33 cellular contexts compared by ENCODE assay signal in the genomic region with DNA sequence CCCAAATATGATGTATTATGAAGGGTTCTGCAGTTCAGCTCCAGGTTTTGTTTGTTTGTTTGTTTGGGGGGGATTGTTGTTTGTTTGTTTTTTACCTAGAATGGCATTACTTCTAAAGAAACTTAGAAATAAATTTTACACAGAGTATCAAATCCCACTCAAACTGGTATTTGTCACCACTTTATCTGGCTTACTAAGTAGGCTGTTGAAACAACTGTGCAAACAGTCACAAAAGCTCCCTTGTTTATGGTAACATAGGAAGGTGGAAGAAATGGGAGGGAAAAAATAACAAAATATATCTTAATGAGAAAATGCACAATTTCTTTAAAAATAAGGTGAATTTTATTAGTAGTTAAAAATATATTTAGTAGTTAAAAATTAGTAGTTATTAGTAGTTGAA.
"Had no signal": no experiment of that assay in that cellular context is flagged by ENCODE, and none has a peak within 500 bp of the region (broad histone marks: within the 10 kb centered on the region; RNA-seq: fewer than 3 reads in every experiment).

No MANE protein-coding gene starts in this region.

- H3K36me3 ChIP-seq: ascending aorta, brain microvascular endothelial cell, esophagus muscularis mucosa, gastrocnemius medialis, heart right ventricle had no signal

- FAIRE-seq: bronchial epithelial cell, colon had no signal

- H3K79me2 ChIP-seq: hepatocyte had no signal

- H3K27me3 Mint-ChIP-seq: activated CD4-positive, alpha-beta memory T cell treated with anti-CD3 and anti-CD28 coated beads for 36 hours; activated CD4-positive, alpha-beta T cell treated with anti-CD3 and anti-CD28 coated beads for 36 hours; activated CD4-positive, alpha-beta T cell treated with anti-CD3 and anti-CD28 coated beads, Interleukin-2, amount 10 ng/mL, durations not matched to agents 24 days and 14 days; activated CD8-positive, alpha-beta memory T cell treated with anti-CD3 and anti-CD28 coated beads, Interleukin-2, amount 10 ng/mL, durations not matched to agents 7 days and 5 days; activated naive CD4-positive, alpha-beta T cell treated with anti-CD3 and anti-CD28 coated beads, Interleukin-2, amount 10 ng/mL, durations not matched to agents 7 days and 5 days; activated naive CD8-positive, alpha-beta T cell treated with anti-CD3 and anti-CD28 coated beads, Interleukin-2, amount 10 ng/mL, durations not matched to agents 7 days and 5 days; activated T-cell treated with anti-CD3 and anti-CD28 coated beads, Interleukin-2, amount 50 U/mL, for 24 hours; effector memory CD8-positive, alpha-beta T cell had no signal

- H3K9me3 ChIP-seq: ascending aorta, gastrocnemius medialis had no signal

- H3K4me3 ChIP-seq: ascending aorta, esophagus muscularis mucosa, gastrocnemius medialis, heart right ventricle, hepatocyte had no signal

- H2AFZ ChIP-seq: hepatocyte had no signal

- H3K36me3 Mint-ChIP-seq: activated CD4-positive, alpha-beta memory T cell treated with anti-CD3 and anti-CD28 coated beads for 36 hours; activated CD8-positive, alpha-beta memory T cell treated with anti-CD3 and anti-CD28 coated beads, Interleukin-2, amount 10 ng/mL, durations not matched to agents 7 days and 5 days; activated naive CD4-positive, alpha-beta T cell treated with anti-CD3 and anti-CD28 coated beads, Interleukin-2, amount 10 ng/mL, durations not matched to agents 7 days and 5 days; activated naive CD4-positive, alpha-beta T cell treated with anti-CD3 and anti-CD28 coated beads, Interleukin-2, amount 50 U/mL, for 72 hours; activated naive CD8-positive, alpha-beta T cell treated with anti-CD3 and anti-CD28 coated beads, Interleukin-2, amount 10 ng/mL, durations not matched to agents 7 days and 5 days had no signal

- H3K9me3 Mint-ChIP-seq: activated CD4-positive, alpha-beta T cell treated with anti-CD3 and anti-CD28 coated beads, Interleukin-2, amount 10 ng/mL, durations not matched to agents 24 days and 14 days; activated naive CD4-positive, alpha-beta T cell treated with anti-CD3 and anti-CD28 coated beads, Interleukin-2, amount 10 ng/mL, durations not matched to agents 7 days and 5 days had no signal

- H3K4me1 Mint-ChIP-seq: activated CD4-positive, alpha-beta T cell treated with anti-CD3 and anti-CD28 coated beads for 36 hours; activated CD4-positive, alpha-beta T cell treated with anti-CD3 and anti-CD28 coated beads, Interleukin-2, amount 10 ng/mL, durations not matched to agents 24 days and 14 days; activated CD8-positive, alpha-beta memory T cell treated with anti-CD3 and anti-CD28 coated beads, Interleukin-2, amount 10 ng/mL, durations not matched to agents 7 days and 5 days; activated naive CD4-positive, alpha-beta T cell treated with anti-CD3 and anti-CD28 coated beads, Interleukin-2, amount 10 ng/mL, durations not matched to agents 7 days and 5 days; activated naive CD8-positive, alpha-beta T cell treated with anti-CD3 and anti-CD28 coated beads, Interleukin-2, amount 10 ng/mL, durations not matched to agents 7 days and 5 days had no signal

- H3K4me3 Mint-ChIP-seq: activated CD4-positive, alpha-beta memory T cell treated with anti-CD3 and anti-CD28 coated beads for 36 hours; activated CD4-positive, alpha-beta T cell treated with anti-CD3 and anti-CD28 coated beads for 36 hours; activated CD4-positive, alpha-beta T cell treated with anti-CD3 and anti-CD28 coated beads, Interleukin-2, amount 10 ng/mL, durations not matched to agents 24 days and 14 days; activated CD8-positive, alpha-beta memory T cell treated with anti-CD3 and anti-CD28 coated beads, Interleukin-2, amount 10 ng/mL, durations not matched to agents 7 days and 5 days; activated CD8-positive, alpha-beta T cell treated with anti-CD3 and anti-CD28 coated beads, Interleukin-2, amount 10 ng/mL, durations not matched to agents 7 days and 5 days; activated naive CD4-positive, alpha-beta T cell treated with anti-CD3 and anti-CD28 coated beads, Interleukin-2, amount 10 ng/mL, durations not matched to agents 7 days and 5 days; activated naive CD8-positive, alpha-beta T cell treated with anti-CD3 and anti-CD28 coated beads, Interleukin-2, amount 10 ng/mL, durations not matched to agents 7 days and 5 days; activated T-cell treated with anti-CD3 and anti-CD28 coated beads, Interleukin-2, amount 50 U/mL, for 24 hours; activated T-cell treated with anti-CD3 and anti-CD28 coated beads, Interleukin-2, amount 50 U/mL, for 72 hours; effector memory CD8-positive, alpha-beta T cell had no signal

- DNase-seq: activated CD4-positive, alpha-beta memory T cell treated with anti-CD3 and anti-CD28 coated beads for 36 hours; activated CD4-positive, alpha-beta T cell treated with anti-CD3 and anti-CD28 coated beads for 36 hours; activated CD4-positive, alpha-beta T cell treated with anti-CD3 and anti-CD28 coated beads, Interleukin-2, amount 10 ng/mL, durations not matched to agents 24 days and 14 days; activated CD4-positive, CD25-positive, alpha-beta regulatory T cell; activated CD4-positive, CD25-positive, alpha-beta regulatory T cell treated with anti-CD3 and anti-CD28 coated beads, Interleukin-2, amount 50 U/mL, for 72 hours; activated CD8-positive, alpha-beta memory T cell treated with anti-CD3 and anti-CD28 coated beads, Interleukin-2, amount 10 ng/mL, durations not matched to agents 7 days and 5 days; activated CD8-positive, alpha-beta memory T cell treated with anti-CD3 and anti-CD28 coated beads, Interleukin-2, amount 50 U/mL, for 4 hours; activated CD8-positive, alpha-beta T cell treated with anti-CD3 and anti-CD28 coated beads, Interleukin-2, amount 10 ng/mL, durations not matched to agents 7 days and 5 days; activated gamma-delta T cell; activated naive CD4-positive, alpha-beta T cell; activated naive CD4-positive, alpha-beta T cell treated with anti-CD3 and anti-CD28 coated beads, Interleukin-2, amount 10 ng/mL, durations not matched to agents 7 days and 5 days; activated naive CD8-positive, alpha-beta T cell treated with anti-CD3 and anti-CD28 coated beads, Interleukin-2, amount 10 ng/mL, durations not matched to agents 7 days and 5 days; activated T-cell treated with anti-CD3 and anti-CD28 coated beads for 4 hours; activated T-cell treated with anti-CD3 and anti-CD28 coated beads, Interleukin-2, amount 50 U/mL, for 24 hours; activated T-cell treated with anti-CD3 and anti-CD28 coated beads, Interleukin-2, amount 50 U/mL, for 72 hours; brain microvascular endothelial cell; caudate nucleus; cortex of kidney; dermis blood vessel endothelial cell; effector CD4-positive, alpha-beta T cell; effector memory CD8-positive, alpha-beta T cell; erythroblast; foreskin keratinocyte; gastrocnemius medialis; glutamatergic neuron; heart right ventricle; T-helper 2 cell had no signal

- H3K4me1 ChIP-seq: ascending aorta, esophagus muscularis mucosa, foreskin keratinocyte had no signal

- H3K4me2 ChIP-seq: hepatocyte had no signal

- ATAC-seq: activated CD4-positive, alpha-beta T cell treated with anti-CD3 and anti-CD28 coated beads for 36 hours; activated CD8-positive, alpha-beta memory T cell treated with anti-CD3 and anti-CD28 coated beads, Interleukin-2, amount 10 ng/mL, durations not matched to agents 7 days and 5 days; activated CD8-positive, alpha-beta T cell treated with anti-CD3 and anti-CD28 coated beads, Interleukin-2, amount 10 ng/mL, durations not matched to agents 7 days and 5 days; activated naive CD4-positive, alpha-beta T cell treated with anti-CD3 and anti-CD28 coated beads, Interleukin-2, amount 50 U/mL, for 72 hours; activated T-cell treated with anti-CD3 and anti-CD28 coated beads, Interleukin-2, amount 50 U/mL, for 72 hours; effector memory CD8-positive, alpha-beta T cell; foreskin keratinocyte; gastrocnemius medialis had no signal

- H3K27ac Mint-ChIP-seq: activated CD4-positive, alpha-beta memory T cell treated with anti-CD3 and anti-CD28 coated beads for 36 hours; activated CD4-positive, alpha-beta T cell treated with anti-CD3 and anti-CD28 coated beads for 36 hours; activated CD4-positive, alpha-beta T cell treated with anti-CD3 and anti-CD28 coated beads, Interleukin-2, amount 10 ng/mL, durations not matched to agents 24 days and 14 days; activated CD8-positive, alpha-beta memory T cell treated with anti-CD3 and anti-CD28 coated beads, Interleukin-2, amount 10 ng/mL, durations not matched to agents 7 days and 5 days; activated CD8-positive, alpha-beta T cell treated with anti-CD3 and anti-CD28 coated beads, Interleukin-2, amount 10 ng/mL, durations not matched to agents 7 days and 5 days; activated naive CD4-positive, alpha-beta T cell treated with anti-CD3 and anti-CD28 coated beads, Interleukin-2, amount 10 ng/mL, durations not matched to agents 7 days and 5 days; activated naive CD4-positive, alpha-beta T cell treated with anti-CD3 and anti-CD28 coated beads, Interleukin-2, amount 50 U/mL, for 72 hours; activated naive CD8-positive, alpha-beta T cell treated with anti-CD3 and anti-CD28 coated beads, Interleukin-2, amount 10 ng/mL, durations not matched to agents 7 days and 5 days; activated T-cell treated with anti-CD3 and anti-CD28 coated beads, Interleukin-2, amount 50 U/mL, for 24 hours; activated T-cell treated with anti-CD3 and anti-CD28 coated beads, Interleukin-2, amount 50 U/mL, for 72 hours; effector memory CD8-positive, alpha-beta T cell had no signal

- H3K27ac ChIP-seq: ascending aorta, brain microvascular endothelial cell, esophagus muscularis mucosa, foreskin keratinocyte, gastrocnemius medialis, heart right ventricle, hepatocyte had no signal

- H3K27me3 ChIP-seq: ascending aorta, brain microvascular endothelial cell, esophagus muscularis mucosa, foreskin keratinocyte, gastrocnemius medialis, heart right ventricle, hepatocyte had no signal
